In the genomic region with DNA sequence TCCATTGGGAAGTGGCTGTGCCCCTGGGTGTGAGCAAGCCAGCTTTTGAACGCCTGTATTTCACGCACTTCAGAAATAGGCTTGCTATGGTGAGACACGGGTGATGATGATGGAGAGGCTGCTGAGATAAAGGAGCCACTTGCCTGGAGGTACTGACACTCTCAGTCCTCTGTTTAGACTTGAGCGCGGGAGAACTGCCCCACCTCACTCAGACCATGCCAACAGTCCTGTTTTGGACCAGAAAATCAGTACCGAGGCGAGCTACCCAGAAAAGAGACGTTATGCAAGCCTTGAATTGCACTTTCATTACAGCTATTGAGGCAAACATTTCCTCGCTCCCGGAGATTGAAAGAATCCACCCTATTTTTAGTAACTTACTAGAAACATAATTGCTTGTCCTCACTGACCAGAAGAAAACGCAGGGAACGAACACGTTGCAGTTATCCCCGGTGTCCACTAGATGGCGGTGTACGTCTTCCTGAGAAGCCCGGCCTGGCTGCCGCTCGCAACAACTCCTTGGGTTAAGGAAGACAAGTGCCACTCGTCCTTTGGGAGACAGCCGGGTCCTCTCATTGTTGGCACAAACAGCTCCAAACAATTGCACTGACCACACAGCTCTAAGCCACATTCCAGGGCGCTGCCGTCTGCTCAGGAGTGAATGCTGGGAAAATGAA, we compare ENCODE assay signal across 8 cellular contexts.
DNase-seq lines count a peak whose midpoint lies in the region; ATAC-seq and TF ChIP-seq lines count a peak whose summit lies in the region.

No MANE protein-coding gene starts in this region.

- ATAC-seq in GM18868 (IDR thresholded peaks at IDR 0.05; ENCODE audit: unreplicated experiment) (peak; percentile 88), HG03439 (IDR thresholded peaks at IDR 0.05; ENCODE audit: unreplicated experiment) (peak; percentile 77), right lobe of liver (peak; percentile 94 to 99 (median 97))

- peaks cover 3% of the 10 kb centered on the region; the same call in 1 of the 2 replicates for H3K9me3 ChIP-seq in AG04450 (ENCODE audit: control insufficient read depth, insufficient read depth, low read length)
- no peaks in the 10 kb centered on the region for H3K9me3 ChIP-seq in right lobe of liver

- 6% methylated on average over 22 of the region's 23 CpGs for WGBS in right lobe of liver (ENCODE audit: insufficient coverage, low coverage, low lambda C conversion rate, missing lambda C conversion rate)

- TF ChIP-seq POLR2A in right lobe of liver (IDR thresholded peaks at IDR 0.05) = no peak

- H3K4me1 ChIP-seq in right lobe of liver = no peaks in the 10 kb centered on the region

- H3K36me3 ChIP-seq in right lobe of liver = no peaks in the 10 kb centered on the region

- peak overlapping the region; percentile 52 for H3K4me3 ChIP-seq in AG04450 (ENCODE audit: low read depth, low read length)
- H3K4me3 ChIP-seq in right lobe of liver = no peak overlapping the region

- CTCF ChIA-PET in AG04450 (lab: Charles Lee) = interaction anchor here (0.5 to 2.7 kb wide), 57 partner anchors 8 to 1735 kb away, joined by 3 to 33 read pairs (median 3); partner anchors contain the start of gene TLE4

- H3K27ac ChIP-seq in AG04450 (ENCODE audit: low read depth, low read length) = no peak overlapping the region
- no peak overlapping the region for H3K27ac ChIP-seq in right lobe of liver

- TF ChIP-seq CTCF in AG04450 (IDR thresholded peaks at IDR 0.05; ENCODE audit: low read depth, low read length) (peak; percentile 96), right lobe of liver (IDR thresholded peaks at IDR 0.05) (peak; percentile 79 to 97 (median 96))

- intact Hi-C loops in right lobe of liver (cut with DNase I) = no loop called here

- peak; percentile 81 for DNase-seq in AG04450 (ENCODE audit: low read depth, low spot score)
- peak; percentile 86 for DNase-seq in NCI-H510A treated with DMSO at 0.1 percent for 48 hours (lab: John Stamatoyannopoulos, UW)
- peak; percentile 26 to 55 for DNase-seq in activated CD4-positive, alpha-beta T cell treated with anti-CD3 and anti-CD28 coated beads, Interleukin-2, amount 50 U/mL, for 24 hours (ENCODE audit: low read depth in 1 of 2, low spot score in 1 of 2)
- peak; percentile 91 for DNase-seq in ecto neural progenitor cell (ENCODE audit: low spot score)
- DNase-seq in right lobe of liver = peak; percentile 77 to 82 (median 79)
- DNase-seq in stimulated activated CD4-positive, alpha-beta T cell treated with anti-CD3 and anti-CD28 coated beads, Interleukin-4, amount 100 ng/mL, for 48 hours (ENCODE audit: low read depth in 2 of 2) = peak; percentile 45

- H3K27me3 ChIP-seq in AG04450 (ENCODE audit: control insufficient read depth, insufficient read depth, low read length) = peaks cover 10% of the 10 kb centered on the region
- no peaks in the 10 kb centered on the region for H3K27me3 ChIP-seq in right lobe of liver

- POLR2A ChIA-PET in AG04450 (lab: Yijun Ruan, JAX) = no interaction called here

Comparison
In these comparisons a context has a peak if more than half of its experiments do, and no peak if none do; other contexts are left out.
1. DNase-seq: peak in every context shown above with its lines; median percentile 91 in ecto neural progenitor cell; 86 in NCI-H510A treated with DMSO at 0.1 percent for 48 hours; 81 in AG04450; 79 in right lobe of liver; 45 in stimulated activated CD4-positive, alpha-beta T cell treated with anti-CD3 and anti-CD28 coated beads, Interleukin-4, amount 100 ng/mL, for 48 hours; 40 in activated CD4-positive, alpha-beta T cell treated with anti-CD3 and anti-CD28 coated beads, Interleukin-2, amount 50 U/mL, for 24 hours.